Comparison of ENCODE assay signal across 1 cellular context in the genomic region with DNA sequence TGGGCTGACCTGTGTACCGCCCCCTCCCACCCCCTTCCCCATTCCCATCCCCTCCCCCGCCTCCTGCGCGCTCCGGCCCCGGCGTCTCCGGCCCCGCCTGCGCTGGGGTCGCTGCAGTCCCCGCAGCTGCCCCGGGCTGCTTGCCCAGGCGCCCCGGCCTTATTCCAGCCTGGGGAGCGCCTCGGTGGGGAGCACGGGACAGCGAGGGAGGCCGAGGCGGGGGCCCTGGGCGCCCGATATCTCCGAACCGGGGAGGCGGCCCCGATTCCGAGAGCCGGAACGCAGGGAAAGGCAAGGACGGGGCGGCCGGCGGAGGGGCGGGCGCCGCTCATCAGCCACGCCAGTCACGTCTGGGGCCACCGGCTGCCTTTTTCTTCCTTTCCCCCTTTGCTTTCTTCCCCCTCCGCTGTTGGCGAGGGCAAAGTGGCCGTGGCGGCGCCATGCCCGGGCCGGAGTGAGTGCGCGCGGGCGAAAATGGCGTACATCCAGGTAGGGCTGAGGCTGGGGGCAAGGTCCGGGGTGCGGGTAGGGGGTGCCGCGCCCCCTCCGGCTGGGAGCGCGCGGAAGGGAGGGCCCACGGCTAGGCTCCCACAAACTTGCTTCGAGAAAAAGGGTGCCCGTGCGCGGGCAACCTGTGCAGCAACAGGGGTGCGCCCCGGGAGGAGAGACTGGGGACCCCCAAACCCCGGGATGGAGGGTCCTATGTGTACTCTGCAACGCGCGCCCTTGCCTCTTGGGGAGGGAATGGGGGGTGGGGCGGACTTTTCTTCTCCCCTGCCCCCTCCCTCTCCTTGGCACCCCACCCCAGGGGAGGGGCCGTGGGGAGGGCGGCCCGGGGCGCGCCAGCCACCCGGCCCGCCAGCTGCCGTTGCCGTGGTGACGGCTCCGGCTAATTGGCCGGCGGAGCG.
TF ChIP-seq lines count a peak whose summit lies in the region.

Gene SYT17 (plus strand): TSS at position 68 of the 908 bp plus-strand sequence. CDS start 407 bp downstream, at position 475.

TF ChIP-seq in HepG2, 621 proteins besides CTCF, POLR2A, EP300 and RAD21 (continued from another document and continues in another):
- TF ChIP-seq, protein P1, sequence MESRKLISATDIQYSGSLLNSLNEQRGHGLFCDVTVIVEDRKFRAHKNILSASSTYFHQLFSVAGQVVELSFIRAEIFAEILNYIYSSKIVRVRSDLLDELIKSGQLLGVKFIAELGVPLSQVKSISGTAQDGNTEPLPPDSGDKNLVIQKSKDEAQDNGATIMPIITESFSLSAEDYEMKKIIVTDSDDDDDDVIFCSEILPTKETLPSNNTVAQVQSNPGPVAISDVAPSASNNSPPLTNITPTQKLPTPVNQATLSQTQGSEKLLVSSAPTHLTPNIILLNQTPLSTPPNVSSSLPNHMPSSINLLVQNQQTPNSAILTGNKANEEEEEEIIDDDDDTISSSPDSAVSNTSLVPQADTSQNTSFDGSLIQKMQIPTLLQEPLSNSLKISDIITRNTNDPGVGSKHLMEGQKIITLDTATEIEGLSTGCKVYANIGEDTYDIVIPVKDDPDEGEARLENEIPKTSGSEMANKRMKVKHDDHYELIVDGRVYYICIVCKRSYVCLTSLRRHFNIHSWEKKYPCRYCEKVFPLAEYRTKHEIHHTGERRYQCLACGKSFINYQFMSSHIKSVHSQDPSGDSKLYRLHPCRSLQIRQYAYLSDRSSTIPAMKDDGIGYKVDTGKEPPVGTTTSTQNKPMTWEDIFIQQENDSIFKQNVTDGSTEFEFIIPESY (CRISPR knock-in tag; IDR thresholded peaks at IDR 0.05) = no peak
- no peak for TF ChIP-seq STAT5B (CRISPR knock-in tag; IDR thresholded peaks at IDR 0.05)
- 0 out of 2 replicates have a peak, but pooled peaks have one; percentile 4 for TF ChIP-seq ZNF609 (CRISPR knock-in tag; IDR thresholded peaks at IDR 0.05; ENCODE audit: borderline replicate concordance)
- no peak for TF ChIP-seq MAFF (IDR thresholded peaks at IDR 0.05; ENCODE audit: low read depth, low read length)
- TF ChIP-seq TFAP4 (IDR thresholded peaks at IDR 0.05; ENCODE audit: borderline replicate concordance, low read depth) = no peak
- TF ChIP-seq ARID2 (CRISPR knock-in tag; IDR thresholded peaks at IDR 0.05; ENCODE audit: borderline replicate concordance) = no peak
- no peak for TF ChIP-seq ASH2L (IDR thresholded peaks at IDR 0.05; ENCODE audit: insufficient read length, low read depth, low read length)
- TF ChIP-seq ZNF691 (CRISPR knock-in tag; IDR thresholded peaks at IDR 0.05; ENCODE audit: borderline replicate concordance, low read depth) = no peak
- no peak for TF ChIP-seq CREM (IDR thresholded peaks at IDR 0.05)
- no peak for TF ChIP-seq CREM (CRISPR knock-in tag; IDR thresholded peaks at IDR 0.05)
- TF ChIP-seq ELK4 (CRISPR knock-in tag; IDR thresholded peaks at IDR 0.05; ENCODE audit: borderline replicate concordance) = no peak
- TF ChIP-seq SIN3A (IDR thresholded peaks at IDR 0.05; ENCODE audit: borderline replicate concordance, low read depth, low read length) = no peak
- TF ChIP-seq ZHX2 (IDR thresholded peaks at IDR 0.05; ENCODE audit: low read depth) = no peak
- TF ChIP-seq ZHX2 (CRISPR knock-in tag; IDR thresholded peaks at IDR 0.05; ENCODE audit: borderline replicate concordance) = no peak
- no peak for TF ChIP-seq SP1 (IDR thresholded peaks at IDR 0.05)
- no peak for TF ChIP-seq SP1 (CRISPR knock-in tag; IDR thresholded peaks at IDR 0.05)
- TF ChIP-seq ZFP36L1 (CRISPR knock-in tag; IDR thresholded peaks at IDR 0.05) = no peak
- TF ChIP-seq GRHL1 (CRISPR knock-in tag; conservative IDR thresholded peaks at IDR 0.05) = no peak
- peak; percentile 74 for TF ChIP-seq HNRNPK (IDR thresholded peaks at IDR 0.05; ENCODE audit: low read depth, low read length, poor library complexity, severe bottlenecking)
- TF ChIP-seq ZSCAN31 (CRISPR knock-in tag; IDR thresholded peaks at IDR 0.05; ENCODE audit: low read depth) = no peak
- TF ChIP-seq SP2 (CRISPR knock-in tag; IDR thresholded peaks at IDR 0.05) = no peak
- TF ChIP-seq ZNF552 (CRISPR knock-in tag; IDR thresholded peaks at IDR 0.05; ENCODE audit: borderline replicate concordance) = no peak
- no peak for TF ChIP-seq ZSCAN9 (CRISPR knock-in tag; IDR thresholded peaks at IDR 0.05; ENCODE audit: borderline replicate concordance)
- no peak for TF ChIP-seq CSRNP2 (CRISPR knock-in tag; conservative IDR thresholded peaks at IDR 0.05; ENCODE audit: low read depth)
- TF ChIP-seq HOXA3 (CRISPR knock-in tag; IDR thresholded peaks at IDR 0.05) = 0 out of 2 replicates have a peak, but pooled peaks have one; percentile 7
- TF ChIP-seq ZNF788 (CRISPR knock-in tag; IDR thresholded peaks at IDR 0.05; ENCODE audit: borderline replicate concordance) = 0 out of 2 replicates have a peak, but pooled peaks have one; percentile 46
- no peak for TF ChIP-seq XBP1 (CRISPR knock-in tag; IDR thresholded peaks at IDR 0.05)
- no peak for TF ChIP-seq FOXA1 (IDR thresholded peaks at IDR 0.05)
- TF ChIP-seq FOXA1 (CRISPR knock-in tag; IDR thresholded peaks at IDR 0.05) = no peak
- no peak for TF ChIP-seq SIN3B (IDR thresholded peaks at IDR 0.05; ENCODE audit: low read length)
- no peak for TF ChIP-seq PBX3 (CRISPR knock-in tag; IDR thresholded peaks at IDR 0.05; ENCODE audit: borderline replicate concordance)
- TF ChIP-seq ZIK1 (CRISPR knock-in tag; IDR thresholded peaks at IDR 0.05; ENCODE audit: borderline replicate concordance, low read depth) = no peak
- TF ChIP-seq ZNF501 (CRISPR knock-in tag; IDR thresholded peaks at IDR 0.05) = no peak
